1 cellular context compared by ENCODE assay signal in genomic region chr2:42117182-42117579, GRCh38.
TF ChIP-seq lines count a peak whose summit lies in the region.

No MANE protein-coding gene starts in this region.

TF ChIP-seq in HepG2, 621 proteins besides CTCF, POLR2A, EP300 and RAD21:
- TF ChIP-seq ZBTB37 (CRISPR knock-in tag; IDR thresholded peaks at IDR 0.05), result no peak
- 0 out of 2 replicates have a peak, but pooled peaks have one; percentile 2 for TF ChIP-seq ZNF24 (IDR thresholded peaks at IDR 0.05)
- TF ChIP-seq ATF4 (CRISPR knock-in tag; IDR thresholded peaks at IDR 0.05), result peak in 1 of 2 experiments; percentile 10; a peak in 1 of 4 replicates
- TF ChIP-seq JUN (CRISPR knock-in tag; IDR thresholded peaks at IDR 0.05), result 0 out of 2 replicates have a peak, but pooled peaks have one; percentile 8
- TF ChIP-seq ZNF564 (CRISPR knock-in tag; IDR thresholded peaks at IDR 0.05), result 0 out of 2 replicates have a peak, but pooled peaks have one; percentile 32
- TF ChIP-seq ZFY (CRISPR knock-in tag; IDR thresholded peaks at IDR 0.05), result no peak
- TF ChIP-seq PHF5A (CRISPR knock-in tag; IDR thresholded peaks at IDR 0.05; ENCODE audit: low read depth, unreplicated experiment), result peak; percentile 16
- TF ChIP-seq LRRFIP1 (CRISPR knock-in tag; conservative IDR thresholded peaks at IDR 0.05), result no peak
- no peak; the same call in 1 of the 2 replicates for TF ChIP-seq ARID2 (CRISPR knock-in tag; IDR thresholded peaks at IDR 0.05; ENCODE audit: borderline replicate concordance)
- no peak for TF ChIP-seq GZF1 (CRISPR knock-in tag; IDR thresholded peaks at IDR 0.05)
- no peak for TF ChIP-seq MAZ (IDR thresholded peaks at IDR 0.05; ENCODE audit: borderline replicate concordance, low read depth, low read length)
- 0 out of 2 replicates have a peak, but pooled peaks have one; percentile 8 for TF ChIP-seq MAZ (CRISPR knock-in tag; IDR thresholded peaks at IDR 0.05; ENCODE audit: low read depth)
- no peak for TF ChIP-seq MTA3 (CRISPR knock-in tag; IDR thresholded peaks at IDR 0.05)
- 0 out of 2 replicates have a peak, but pooled peaks have one; percentile 10 for TF ChIP-seq TARDBP (CRISPR knock-in tag; IDR thresholded peaks at IDR 0.05)
- 0 out of 2 replicates have a peak, but pooled peaks have one; percentile 1 for TF ChIP-seq ZNF124 (CRISPR knock-in tag; IDR thresholded peaks at IDR 0.05)
- TF ChIP-seq ZNF441 (CRISPR knock-in tag; IDR thresholded peaks at IDR 0.05; ENCODE audit: borderline replicate concordance), result 0 out of 2 replicates have a peak, but pooled peaks have one; percentile 3
- TF ChIP-seq ZNF784 (CRISPR knock-in tag; IDR thresholded peaks at IDR 0.05; ENCODE audit: borderline replicate concordance), result 0 out of 2 replicates have a peak, but pooled peaks have one; percentile 4
- TF ChIP-seq HDAC6 (IDR thresholded peaks at IDR 0.05; ENCODE audit: low read depth, low read length), result 0 out of 2 replicates have a peak, but pooled peaks have one; percentile 67
- TF ChIP-seq KDM5A (IDR thresholded peaks at IDR 0.05; ENCODE audit: borderline replicate concordance, low read length), result peak; percentile 54
